Comparison of ENCODE assay signal across 20 cellular contexts in genomic region chr3:103698646-103699045, GRCh38.
DNase-seq lines count a peak whose midpoint lies in the region; ATAC-seq, FAIRE-seq and TF ChIP-seq lines count a peak whose summit lies in the region.
"Had no signal": no experiment of that assay in that cellular context is flagged by ENCODE, and none has a peak within 500 bp of the region (broad histone marks: within the 10 kb centered on the region; RNA-seq: fewer than 3 reads in every experiment).

No MANE protein-coding gene starts in this region.

- no peak overlapping the region for H2AK5ac ChIP-seq in IMR-90 (ENCODE audit: low read depth, low read length)

- ATAC-seq in A549, result no peak
- ATAC-seq in IMR-90 (ENCODE audit: low read depth), result no peak
- no peak for ATAC-seq in GM21529 (IDR thresholded peaks at IDR 0.05; ENCODE audit: unreplicated experiment)
- ATAC-seq: CD8-positive, alpha-beta T cell had no signal

- H2BK20ac ChIP-seq in IMR-90 (ENCODE audit: low read depth, low read length), result no peak overlapping the region

- no peaks in the 10 kb centered on the region for H3K79me1 ChIP-seq in IMR-90 (ENCODE audit: low read depth in 1 of 2, low read length in 2 of 2)

- no peaks in the 10 kb centered on the region for H3K9me1 ChIP-seq in IMR-90 (ENCODE audit: insufficient read depth, low read length)

- no peak overlapping the region for H3K23ac ChIP-seq in IMR-90 (ENCODE audit: low read depth, low read length)

- no TSS peak for BruUV-seq in IMR-90 (replicated peaks; lab: Mats Ljungman, UMichigan)

- H2BK15ac ChIP-seq in IMR-90 (ENCODE audit: low read depth, low read length), result no peak overlapping the region

- no peaks in the 10 kb centered on the region for H3K27me3 ChIP-seq in IMR-90 (ENCODE audit: control insufficient read depth, insufficient read depth, low read length)
- no peaks in the 10 kb centered on the region for H3K27me3 ChIP-seq in dorsolateral prefrontal cortex
- H3K27me3 ChIP-seq: BLaER1 treated with 17β-estradiol and CSF1 and Interleukin-3, amounts not matched to agents 10 nM and 100 nM had no signal

- no peak for TF ChIP-seq EP300 in A549 (IDR thresholded peaks at IDR 0.05)

- no peak overlapping the region for H2BK5ac ChIP-seq in IMR-90 (ENCODE audit: low read depth, low read length, poor library complexity, severe bottlenecking)

- in situ Hi-C loops in IMR-90 (cut with MboI; ENCODE audit: low sequenced_read_pairs), result no loop called here

- FAIRE-seq in A549 (lab: Jason Lieb, UNC), result no peak
- FAIRE-seq: A204.1, D721Med, G401.6, GM12891 had no signal

- no peak overlapping the region for H3K27ac ChIP-seq in A549
- no peak overlapping the region for H3K27ac ChIP-seq in IMR-90 (ENCODE audit: insufficient read depth, low read length)
- H3K27ac ChIP-seq in VCaP, result peak overlapping the region; percentile 68
- no peak overlapping the region for H3K27ac ChIP-seq in dorsolateral prefrontal cortex
- H3K27ac ChIP-seq: BLaER1 treated with 17β-estradiol and CSF1 and Interleukin-3, amounts not matched to agents 10 nM and 100 nM; C4-2B had no signal

- no peaks in the 10 kb centered on the region for H4K20me1 ChIP-seq in IMR-90 (ENCODE audit: insufficient read depth, low read length)
- H4K20me1 ChIP-seq: BLaER1 treated with 17β-estradiol and CSF1 and Interleukin-3, amounts not matched to agents 10 nM and 100 nM had no signal

- no peak overlapping the region for H4K5ac ChIP-seq in IMR-90 (ENCODE audit: low read depth, low read length)

- WGBS in A549 (ENCODE audit: missing lambda C conversion rate), result 51% methylated on average over 1 of the region's 1 CpG
- WGBS in IMR-90 (ENCODE audit: extremely low coverage in 2 of 2, insufficient read length in 1 of 2), 2 experiments, result no CpG with 5 or more reads among the region's 1 CpG

- POLR2A ChIA-PET in A549 (lab: Yijun Ruan, JAX), result no interaction called here
- POLR2A ChIA-PET in IMR-90 (lab: Charles Lee; ENCODE audit: unreplicated experiment), result no interaction called here

- DNase-seq in A549 (ENCODE audit: low read depth in 1 of 2, low spot score in 1 of 2), result no peak
- DNase-seq in IMR-90, result no peak
- no peak for DNase-seq in hepatic stellate cell (ENCODE audit: low spot score)
- DNase-seq in dorsolateral prefrontal cortex, result no peak
- DNase-seq: 8988T; AML-193; Caco-2; Calu3; CD4-positive, alpha-beta T cell; CD8-positive, alpha-beta T cell; DMS79 treated with DMSO at 0.1 percent for 48 hours; GF-D8 had no signal

- no peak overlapping the region for H3K4me2 ChIP-seq in A549
- no peak overlapping the region for H3K4me2 ChIP-seq in IMR-90 (ENCODE audit: low read depth, low read length)
- H3K4me2 ChIP-seq: BLaER1 treated with 17β-estradiol and CSF1 and Interleukin-3, amounts not matched to agents 10 nM and 100 nM had no signal

- H3K4me1 ChIP-seq in A549 (no peaks in the 10 kb centered on the region), IMR-90 (ENCODE audit: control insufficient read depth, insufficient read depth, low read length) (no peaks in the 10 kb centered on the region)
- H3K4me1 ChIP-seq: BLaER1 treated with 17β-estradiol and CSF1 and Interleukin-3, amounts not matched to agents 10 nM and 100 nM; Caco-2 had no signal

- no peak overlapping the region for H3K14ac ChIP-seq in IMR-90 (replicated peaks; ENCODE audit: low read depth, low read length)

- intact Hi-C loops in IMR-90 (cut with micrococcal nuclease), result no loop called here
- intact Hi-C loops in dorsolateral prefrontal cortex (cut with DNase I), result no loop called here

- no peak for TF ChIP-seq RAD21 in A549 (conservative IDR thresholded peaks at IDR 0.05 in 1 of 2, IDR thresholded peaks at IDR 0.05 in 1 of 2)
- no peak for TF ChIP-seq RAD21 in IMR-90 (IDR thresholded peaks at IDR 0.05; ENCODE audit: low read length)

- H3K36me3 ChIP-seq in IMR-90 (ENCODE audit: control insufficient read depth, insufficient read depth, low read length), result no peaks in the 10 kb centered on the region
- H3K36me3 ChIP-seq: BLaER1 treated with 17β-estradiol and CSF1 and Interleukin-3, amounts not matched to agents 10 nM and 100 nM had no signal

- H3K4me3 ChIP-seq in A549, result no peak overlapping the region
- no peak overlapping the region for H3K4me3 ChIP-seq in IMR-90 (ENCODE audit: insufficient read depth, low read depth, low read length)
- no peak overlapping the region for H3K4me3 ChIP-seq in dorsolateral prefrontal cortex
- H3K4me3 ChIP-seq: BLaER1 treated with 17β-estradiol and CSF1 and Interleukin-3, amounts not matched to agents 10 nM and 100 nM had no signal

- no peak overlapping the region for H3K9ac ChIP-seq in IMR-90 (ENCODE audit: low read depth, low read length)
- H3K9ac ChIP-seq: BLaER1 treated with 17β-estradiol and CSF1 and Interleukin-3, amounts not matched to agents 10 nM and 100 nM had no signal

- H3K4ac ChIP-seq in IMR-90 (ENCODE audit: low read depth, low read length), result no peak overlapping the region

- no peak for TF ChIP-seq CTCF in A549 (IDR thresholded peaks at IDR 0.05)
- TF ChIP-seq CTCF in IMR-90 (conservative IDR thresholded peaks at IDR 0.05; ENCODE audit: low read depth, low read length), result no peak
- no peak for TF ChIP-seq CTCF in VCaP (conservative IDR thresholded peaks at IDR 0.05)
- no peak for TF ChIP-seq CTCF in dorsolateral prefrontal cortex (IDR thresholded peaks at IDR 0.05 in 54 of 56, conservative IDR thresholded peaks at IDR 0.05 in 2 of 56; ENCODE audit: low read depth in 1 of 56, partially characterized antibody in 56 of 56)

- dilution Hi-C loops in IMR-90 (cut with HindIII; ENCODE audit: low sequenced_read_pairs, unreplicated experiment), result no loop called here

- no peak overlapping the region for H3K56ac ChIP-seq in IMR-90 (ENCODE audit: extremely low read depth, insufficient read depth, low read length)

- H4K91ac ChIP-seq in IMR-90 (ENCODE audit: insufficient read depth, low read depth, low read length), result no peak overlapping the region

- no peak overlapping the region for H2AK9ac ChIP-seq in IMR-90 (replicated peaks; ENCODE audit: low read depth, low read length, poor library complexity)

- H3K9me3 ChIP-seq in A549 (no peaks in the 10 kb centered on the region), IMR-90 (ENCODE audit: control insufficient read depth, insufficient read depth, low read length) (no peaks in the 10 kb centered on the region)
- H3K9me3 ChIP-seq: BLaER1 treated with 17β-estradiol and CSF1 and Interleukin-3, amounts not matched to agents 10 nM and 100 nM; Caco-2 had no signal

- no peak overlapping the region for H4K8ac ChIP-seq in IMR-90 (ENCODE audit: low read depth in 2 of 2, low read length in 2 of 2)

- CTCF ChIA-PET in A549 (lab: Yijun Ruan, JAX) (no interaction called here), IMR-90 (lab: Yijun Ruan, JAX) (no interaction called here)

- H3K18ac ChIP-seq in IMR-90 (ENCODE audit: low read depth, low read length), result no peak overlapping the region

- no peak overlapping the region for H2BK120ac ChIP-seq in IMR-90 (ENCODE audit: low read depth, low read length)

- no peak for TF ChIP-seq POLR2A in A549 (IDR thresholded peaks at IDR 0.05; ENCODE audit: low read length)
- no peak for TF ChIP-seq POLR2A in IMR-90 (IDR thresholded peaks at IDR 0.05; ENCODE audit: low read depth, low read length)

- H2AFZ ChIP-seq in IMR-90 (replicated peaks; ENCODE audit: low read length, poor library complexity), result no peak overlapping the region

TF ChIP-seq in A549, 52 proteins besides CTCF, POLR2A, EP300 and RAD21:
- TF ChIP-seq BHLHE40 (IDR thresholded peaks at IDR 0.05; ENCODE audit: low read depth, low read length), result no peak
- TF ChIP-seq MAFK (IDR thresholded peaks at IDR 0.05; ENCODE audit: partially characterized antibody), result peak; percentile 70

TF ChIP-seq in IMR-90, 13 proteins besides CTCF, POLR2A, EP300 and RAD21:
- TF ChIP-seq MAFK (IDR thresholded peaks at IDR 0.05; ENCODE audit: low read depth, low read length) (peak; percentile 64), CHD1 (IDR thresholded peaks at IDR 0.05; ENCODE audit: low read depth, low read length) (no peak), BHLHE40 (IDR thresholded peaks at IDR 0.05; ENCODE audit: low read depth, low read length) (no peak), SMC3 (IDR thresholded peaks at IDR 0.05; ENCODE audit: low read depth, low read length) (no peak), RCOR1 (IDR thresholded peaks at IDR 0.05; ENCODE audit: insufficient replicate concordance, low read length) (no peak), MAZ (IDR thresholded peaks at IDR 0.05; ENCODE audit: borderline replicate concordance, low read depth, low read length) (no peak), NFE2L2 (IDR thresholded peaks at IDR 0.05; ENCODE audit: low read depth, low read length) (no peak)
